Comparison of ENCODE assay signal across 10 cellular contexts in the genomic region with DNA sequence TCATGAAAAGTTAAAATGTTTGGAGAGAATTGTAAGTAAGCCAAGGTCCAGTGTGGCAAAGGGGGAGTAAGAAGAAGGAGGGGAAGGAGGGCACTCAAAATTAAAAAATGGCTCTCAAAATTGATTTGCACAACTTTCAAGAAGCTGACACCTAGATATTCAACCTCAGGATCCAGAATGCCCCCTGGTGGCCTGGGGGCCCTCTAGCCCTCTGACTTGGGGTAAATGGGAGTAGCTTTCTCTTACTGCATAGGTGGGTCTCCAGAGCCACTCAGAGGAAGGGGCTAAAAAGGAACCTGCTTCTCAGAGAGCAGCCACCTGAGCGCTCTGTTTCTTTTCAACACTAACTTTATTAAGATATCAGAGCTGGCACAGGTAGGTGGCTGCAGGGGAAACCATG.
A peak's percentile ranks its signal among the peaks of the same experiment; 100 is the strongest.
DNase-seq lines count a peak whose midpoint lies in the region; ATAC-seq and TF ChIP-seq lines count a peak whose summit lies in the region.
"Had no signal": no experiment of that assay in that cellular context is flagged by ENCODE, and none has a peak within 500 bp of the region (broad histone marks: within the 10 kb centered on the region; RNA-seq: fewer than 3 reads in every experiment).

No MANE protein-coding gene starts in this region.

- POLR2A ChIA-PET in CD8-positive, alpha-beta memory T cell (lab: Charles Lee) = no interaction called here

- no peaks in the 10 kb centered on the region for H3K4me1 ChIP-seq in CD8-positive, alpha-beta memory T cell (ENCODE audit: insufficient read depth, low read length)
- H3K4me1 ChIP-seq: HAP-1, pancreas had no signal

- no peaks in the 10 kb centered on the region for H3K27me3 ChIP-seq in kidney epithelial cell (ENCODE audit: control insufficient read depth, insufficient read depth, low read length)
- H3K27me3 ChIP-seq in CD8-positive, alpha-beta memory T cell (ENCODE audit: insufficient read depth, low read length, poor library complexity, severe bottlenecking) = no peaks in the 10 kb centered on the region
- H3K27me3 ChIP-seq: pancreas had no signal

- DNase-seq in NCI-H2029 (lab: John Stamatoyannopoulos, UW) (peak; percentile 3), NCI-H2029 treated with DMSO at 0.1 percent for 48 hours (lab: John Stamatoyannopoulos, UW) (no peak), HT-29 (ENCODE audit: low spot score) (peak; percentile 9), RPMI8226 (peak; percentile 25), kidney epithelial cell (ENCODE audit: low read depth) (no peak)
- DNase-seq in NK-92 treated with Interleukin-12 subunit alpha and Interleukin-12 subunit beta, amount 100 ng/mL, for 24 hours (lab: John Stamatoyannopoulos, UW) = no peak
- no peak for DNase-seq in CD8-positive, alpha-beta memory T cell
- DNase-seq: pancreas had no signal

- no peak overlapping the region for H3K4me3 ChIP-seq in kidney epithelial cell (ENCODE audit: low read depth, low read length)
- no peak overlapping the region for H3K4me3 ChIP-seq in CD8-positive, alpha-beta memory T cell (ENCODE audit: low read length)
- H3K4me3 ChIP-seq: HAP-1, pancreas had no signal

- peak; percentile 39 for TF ChIP-seq CTCF in kidney epithelial cell (IDR thresholded peaks at IDR 0.05; ENCODE audit: insufficient read depth, low read length, poor library complexity, severe bottlenecking)

- ATAC-seq in HG03354 (IDR thresholded peaks at IDR 0.05; ENCODE audit: poor library complexity, severe bottlenecking, unreplicated experiment) = no peak
- ATAC-seq: pancreas had no signal

- no peaks in the 10 kb centered on the region for H3K4me1 Mint-ChIP-seq in CD8-positive, alpha-beta memory T cell

- no peak overlapping the region for H3K4me3 Mint-ChIP-seq in CD8-positive, alpha-beta memory T cell

- no peaks in the 10 kb centered on the region for H3K36me3 Mint-ChIP-seq in CD8-positive, alpha-beta memory T cell

- no peak overlapping the region for H3K27ac ChIP-seq in CD8-positive, alpha-beta memory T cell (ENCODE audit: low read depth, low read length)
- H3K27ac ChIP-seq: pancreas had no signal

- peak overlapping the region in 1 of 8 donors; percentile 72 for H3K27ac Mint-ChIP-seq in CD8-positive, alpha-beta memory T cell

- CTCF ChIA-PET in CD8-positive, alpha-beta memory T cell (lab: Charles Lee) = no interaction called here

- no peaks in the 10 kb centered on the region for H3K27me3 Mint-ChIP-seq in CD8-positive, alpha-beta memory T cell

- H3K36me3 ChIP-seq in kidney epithelial cell (ENCODE audit: control insufficient read depth, insufficient read depth, low read length) = no peaks in the 10 kb centered on the region
- H3K36me3 ChIP-seq in CD8-positive, alpha-beta memory T cell (ENCODE audit: insufficient read depth, low read length) = no peaks in the 10 kb centered on the region
- H3K36me3 ChIP-seq: HAP-1, pancreas had no signal

- H3K9me3 Mint-ChIP-seq in CD8-positive, alpha-beta memory T cell = peaks cover 0 to 4% (median 2%) of the 10 kb centered on the region in 5 donors

- H3K9me3 ChIP-seq in CD8-positive, alpha-beta memory T cell (ENCODE audit: low read length) = no peaks in the 10 kb centered on the region
- H3K9me3 ChIP-seq: HAP-1, pancreas had no signal

Comparison
In these comparisons a context has a peak if more than half of its experiments do, and no peak if none do; other contexts are left out.
1. DNase-seq: peak in NCI-H2029 (single experiment), HT-29 (single experiment) and RPMI8226 (single experiment); none in NCI-H2029 treated with DMSO at 0.1 percent for 48 hours (single experiment), kidney epithelial cell (single experiment), NK-92 treated with Interleukin-12 subunit alpha and Interleukin-12 subunit beta, amount 100 ng/mL, for 24 hours (single experiment) and CD8-positive, alpha-beta memory T cell (0 of 5).